In the genomic region with DNA sequence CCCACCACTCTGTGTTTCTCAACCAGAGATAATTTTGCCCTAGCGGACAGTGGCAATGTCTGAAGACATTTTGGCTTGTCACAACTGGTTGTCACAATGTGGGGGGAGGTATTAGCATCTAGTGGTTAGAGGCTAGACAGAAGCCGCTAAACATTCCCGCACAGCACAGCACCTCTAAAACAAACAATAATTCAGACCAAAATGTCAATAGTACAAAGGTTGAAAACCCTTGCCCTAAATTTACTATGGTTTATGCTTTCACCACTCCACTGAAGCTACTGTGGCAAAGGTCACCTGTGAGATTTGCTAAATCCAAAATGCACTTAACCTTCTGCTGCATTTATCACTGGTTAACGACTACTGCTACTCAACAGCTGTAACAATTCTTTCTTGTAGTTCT, we compare ENCODE assay signal across 1 cellular context.
A peak's percentile ranks its signal among the peaks of the same experiment; 100 is the strongest.
TF ChIP-seq lines count a peak whose summit lies in the region.

No MANE protein-coding gene starts in this region.

TF ChIP-seq in HepG2, 621 proteins besides CTCF, POLR2A, EP300 and RAD21 (continued from another document and continues in another):
- TF ChIP-seq, protein P1, sequence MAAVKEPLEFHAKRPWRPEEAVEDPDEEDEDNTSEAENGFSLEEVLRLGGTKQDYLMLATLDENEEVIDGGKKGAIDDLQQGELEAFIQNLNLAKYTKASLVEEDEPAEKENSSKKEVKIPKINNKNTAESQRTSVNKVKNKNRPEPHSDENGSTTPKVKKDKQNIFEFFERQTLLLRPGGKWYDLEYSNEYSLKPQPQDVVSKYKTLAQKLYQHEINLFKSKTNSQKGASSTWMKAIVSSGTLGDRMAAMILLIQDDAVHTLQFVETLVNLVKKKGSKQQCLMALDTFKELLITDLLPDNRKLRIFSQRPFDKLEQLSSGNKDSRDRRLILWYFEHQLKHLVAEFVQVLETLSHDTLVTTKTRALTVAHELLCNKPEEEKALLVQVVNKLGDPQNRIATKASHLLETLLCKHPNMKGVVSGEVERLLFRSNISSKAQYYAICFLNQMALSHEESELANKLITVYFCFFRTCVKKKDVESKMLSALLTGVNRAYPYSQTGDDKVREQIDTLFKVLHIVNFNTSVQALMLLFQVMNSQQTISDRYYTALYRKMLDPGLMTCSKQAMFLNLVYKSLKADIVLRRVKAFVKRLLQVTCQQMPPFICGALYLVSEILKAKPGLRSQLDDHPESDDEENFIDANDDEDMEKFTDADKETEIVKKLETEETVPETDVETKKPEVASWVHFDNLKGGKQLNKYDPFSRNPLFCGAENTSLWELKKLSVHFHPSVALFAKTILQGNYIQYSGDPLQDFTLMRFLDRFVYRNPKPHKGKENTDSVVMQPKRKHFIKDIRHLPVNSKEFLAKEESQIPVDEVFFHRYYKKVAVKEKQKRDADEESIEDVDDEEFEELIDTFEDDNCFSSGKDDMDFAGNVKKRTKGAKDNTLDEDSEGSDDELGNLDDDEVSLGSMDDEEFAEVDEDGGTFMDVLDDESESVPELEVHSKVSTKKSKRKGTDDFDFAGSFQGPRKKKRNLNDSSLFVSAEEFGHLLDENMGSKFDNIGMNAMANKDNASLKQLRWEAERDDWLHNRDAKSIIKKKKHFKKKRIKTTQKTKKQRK (IDR thresholded peaks at IDR 0.05; ENCODE audit: low read length) = no peak
- TF ChIP-seq AHR (CRISPR knock-in tag; IDR thresholded peaks at IDR 0.05) = no peak
- 0 out of 2 replicates have a peak, but pooled peaks have one; percentile 30 for TF ChIP-seq TGIF2 (CRISPR knock-in tag; IDR thresholded peaks at IDR 0.05)
- peak; percentile 61; the same call in 1 of the 2 replicates for TF ChIP-seq SMYD3 (CRISPR knock-in tag; IDR thresholded peaks at IDR 0.05)
- no peak for TF ChIP-seq ZBTB39 (CRISPR knock-in tag; IDR thresholded peaks at IDR 0.05)
- no peak for TF ChIP-seq ZNF350 (CRISPR knock-in tag; IDR thresholded peaks at IDR 0.05; ENCODE audit: borderline replicate concordance, low read depth)
- TF ChIP-seq SETDB1 (CRISPR knock-in tag; IDR thresholded peaks at IDR 0.05; ENCODE audit: borderline replicate concordance) = no peak
- TF ChIP-seq, protein P2, sequence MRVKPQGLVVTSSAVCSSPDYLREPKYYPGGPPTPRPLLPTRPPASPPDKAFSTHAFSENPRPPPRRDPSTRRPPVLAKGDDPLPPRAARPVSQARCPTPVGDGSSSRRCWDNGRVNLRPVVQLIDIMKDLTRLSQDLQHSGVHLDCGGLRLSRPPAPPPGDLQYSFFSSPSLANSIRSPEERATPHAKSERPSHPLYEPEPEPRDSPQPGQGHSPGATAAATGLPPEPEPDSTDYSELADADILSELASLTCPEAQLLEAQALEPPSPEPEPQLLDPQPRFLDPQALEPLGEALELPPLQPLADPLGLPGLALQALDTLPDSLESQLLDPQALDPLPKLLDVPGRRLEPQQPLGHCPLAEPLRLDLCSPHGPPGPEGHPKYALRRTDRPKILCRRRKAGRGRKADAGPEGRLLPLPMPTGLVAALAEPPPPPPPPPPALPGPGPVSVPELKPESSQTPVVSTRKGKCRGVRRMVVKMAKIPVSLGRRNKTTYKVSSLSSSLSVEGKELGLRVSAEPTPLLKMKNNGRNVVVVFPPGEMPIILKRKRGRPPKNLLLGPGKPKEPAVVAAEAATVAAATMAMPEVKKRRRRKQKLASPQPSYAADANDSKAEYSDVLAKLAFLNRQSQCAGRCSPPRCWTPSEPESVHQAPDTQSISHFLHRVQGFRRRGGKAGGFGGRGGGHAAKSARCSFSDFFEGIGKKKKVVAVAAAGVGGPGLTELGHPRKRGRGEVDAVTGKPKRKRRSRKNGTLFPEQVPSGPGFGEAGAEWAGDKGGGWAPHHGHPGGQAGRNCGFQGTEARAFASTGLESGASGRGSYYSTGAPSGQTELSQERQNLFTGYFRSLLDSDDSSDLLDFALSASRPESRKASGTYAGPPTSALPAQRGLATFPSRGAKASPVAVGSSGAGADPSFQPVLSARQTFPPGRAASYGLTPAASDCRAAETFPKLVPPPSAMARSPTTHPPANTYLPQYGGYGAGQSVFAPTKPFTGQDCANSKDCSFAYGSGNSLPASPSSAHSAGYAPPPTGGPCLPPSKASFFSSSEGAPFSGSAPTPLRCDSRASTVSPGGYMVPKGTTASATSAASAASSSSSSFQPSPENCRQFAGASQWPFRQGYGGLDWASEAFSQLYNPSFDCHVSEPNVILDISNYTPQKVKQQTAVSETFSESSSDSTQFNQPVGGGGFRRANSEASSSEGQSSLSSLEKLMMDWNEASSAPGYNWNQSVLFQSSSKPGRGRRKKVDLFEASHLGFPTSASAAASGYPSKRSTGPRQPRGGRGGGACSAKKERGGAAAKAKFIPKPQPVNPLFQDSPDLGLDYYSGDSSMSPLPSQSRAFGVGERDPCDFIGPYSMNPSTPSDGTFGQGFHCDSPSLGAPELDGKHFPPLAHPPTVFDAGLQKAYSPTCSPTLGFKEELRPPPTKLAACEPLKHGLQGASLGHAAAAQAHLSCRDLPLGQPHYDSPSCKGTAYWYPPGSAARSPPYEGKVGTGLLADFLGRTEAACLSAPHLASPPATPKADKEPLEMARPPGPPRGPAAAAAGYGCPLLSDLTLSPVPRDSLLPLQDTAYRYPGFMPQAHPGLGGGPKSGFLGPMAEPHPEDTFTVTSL (CRISPR knock-in tag; IDR thresholded peaks at IDR 0.05; ENCODE audit: borderline replicate concordance) = peak; percentile 50; the same call in 1 of the 2 replicates
- TF ChIP-seq ETV6 (CRISPR knock-in tag; conservative IDR thresholded peaks at IDR 0.05) = no peak
- TF ChIP-seq ZNF557 (CRISPR knock-in tag; IDR thresholded peaks at IDR 0.05) = no peak
- 0 out of 2 replicates have a peak, but pooled peaks have one; percentile 18 for TF ChIP-seq ZNF614 (CRISPR knock-in tag; IDR thresholded peaks at IDR 0.05; ENCODE audit: borderline replicate concordance)
- no peak for TF ChIP-seq ZNF576 (CRISPR knock-in tag; IDR thresholded peaks at IDR 0.05)
- peak; percentile 73; the same call in 1 of the 2 replicates for TF ChIP-seq FOXJ3 (CRISPR knock-in tag; IDR thresholded peaks at IDR 0.05; ENCODE audit: borderline replicate concordance)
- no peak for TF ChIP-seq RELA (CRISPR knock-in tag; IDR thresholded peaks at IDR 0.05)
- no peak for TF ChIP-seq ZFP82 (CRISPR knock-in tag; IDR thresholded peaks at IDR 0.05; ENCODE audit: borderline replicate concordance)
- TF ChIP-seq RXRA (CRISPR knock-in tag; IDR thresholded peaks at IDR 0.05) = peak; percentile 69; the same call in 1 of the 2 replicates
- TF ChIP-seq ZBTB42 (CRISPR knock-in tag; IDR thresholded peaks at IDR 0.05) = no peak
- no peak for TF ChIP-seq ZNF180 (CRISPR knock-in tag; IDR thresholded peaks at IDR 0.05; ENCODE audit: borderline replicate concordance, low read depth)
- peak; percentile 40; the same call in 1 of the 2 replicates for TF ChIP-seq ZNF777 (CRISPR knock-in tag; IDR thresholded peaks at IDR 0.05)
- TF ChIP-seq, protein P3, sequence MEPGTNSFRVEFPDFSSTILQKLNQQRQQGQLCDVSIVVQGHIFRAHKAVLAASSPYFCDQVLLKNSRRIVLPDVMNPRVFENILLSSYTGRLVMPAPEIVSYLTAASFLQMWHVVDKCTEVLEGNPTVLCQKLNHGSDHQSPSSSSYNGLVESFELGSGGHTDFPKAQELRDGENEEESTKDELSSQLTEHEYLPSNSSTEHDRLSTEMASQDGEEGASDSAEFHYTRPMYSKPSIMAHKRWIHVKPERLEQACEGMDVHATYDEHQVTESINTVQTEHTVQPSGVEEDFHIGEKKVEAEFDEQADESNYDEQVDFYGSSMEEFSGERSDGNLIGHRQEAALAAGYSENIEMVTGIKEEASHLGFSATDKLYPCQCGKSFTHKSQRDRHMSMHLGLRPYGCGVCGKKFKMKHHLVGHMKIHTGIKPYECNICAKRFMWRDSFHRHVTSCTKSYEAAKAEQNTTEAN (CRISPR knock-in tag; conservative IDR thresholded peaks at IDR 0.05) = no peak
- TF ChIP-seq, protein P4, sequence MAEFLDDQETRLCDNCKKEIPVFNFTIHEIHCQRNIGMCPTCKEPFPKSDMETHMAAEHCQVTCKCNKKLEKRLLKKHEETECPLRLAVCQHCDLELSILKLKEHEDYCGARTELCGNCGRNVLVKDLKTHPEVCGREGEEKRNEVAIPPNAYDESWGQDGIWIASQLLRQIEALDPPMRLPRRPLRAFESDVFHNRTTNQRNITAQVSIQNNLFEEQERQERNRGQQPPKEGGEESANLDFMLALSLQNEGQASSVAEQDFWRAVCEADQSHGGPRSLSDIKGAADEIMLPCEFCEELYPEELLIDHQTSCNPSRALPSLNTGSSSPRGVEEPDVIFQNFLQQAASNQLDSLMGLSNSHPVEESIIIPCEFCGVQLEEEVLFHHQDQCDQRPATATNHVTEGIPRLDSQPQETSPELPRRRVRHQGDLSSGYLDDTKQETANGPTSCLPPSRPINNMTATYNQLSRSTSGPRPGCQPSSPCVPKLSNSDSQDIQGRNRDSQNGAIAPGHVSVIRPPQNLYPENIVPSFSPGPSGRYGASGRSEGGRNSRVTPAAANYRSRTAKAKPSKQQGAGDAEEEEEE (CRISPR knock-in tag; IDR thresholded peaks at IDR 0.05; ENCODE audit: borderline replicate concordance) = no peak
- peak; percentile 73; the same call in 1 of the 2 replicates for TF ChIP-seq REPIN1 (CRISPR knock-in tag; IDR thresholded peaks at IDR 0.05; ENCODE audit: borderline replicate concordance, low read depth)
- TF ChIP-seq ATAD3A (CRISPR knock-in tag; IDR thresholded peaks at IDR 0.05) = no peak
- no peak for TF ChIP-seq MAFG (CRISPR knock-in tag; IDR thresholded peaks at IDR 0.05)
- TF ChIP-seq ZNF605 (CRISPR knock-in tag; IDR thresholded peaks at IDR 0.05) = no peak
- TF ChIP-seq MEIS1 (CRISPR knock-in tag; IDR thresholded peaks at IDR 0.05; ENCODE audit: borderline replicate concordance) = 0 out of 2 replicates have a peak, but pooled peaks have one; percentile 51
- no peak for TF ChIP-seq KLF6 (CRISPR knock-in tag; IDR thresholded peaks at IDR 0.05)
- 0 out of 2 replicates have a peak, but pooled peaks have one; percentile 30 for TF ChIP-seq SMAD3 (CRISPR knock-in tag; IDR thresholded peaks at IDR 0.05)
- TF ChIP-seq ZNF367 (CRISPR knock-in tag; IDR thresholded peaks at IDR 0.05; ENCODE audit: borderline replicate concordance) = no peak
- TF ChIP-seq ARNT2 (CRISPR knock-in tag; IDR thresholded peaks at IDR 0.05; ENCODE audit: low read depth) = no peak
- peak; percentile 80 for TF ChIP-seq BCL6 (CRISPR knock-in tag; IDR thresholded peaks at IDR 0.05)
- no peak for TF ChIP-seq ZNF333 (CRISPR knock-in tag; IDR thresholded peaks at IDR 0.05; ENCODE audit: borderline replicate concordance)
- TF ChIP-seq, protein P5, sequence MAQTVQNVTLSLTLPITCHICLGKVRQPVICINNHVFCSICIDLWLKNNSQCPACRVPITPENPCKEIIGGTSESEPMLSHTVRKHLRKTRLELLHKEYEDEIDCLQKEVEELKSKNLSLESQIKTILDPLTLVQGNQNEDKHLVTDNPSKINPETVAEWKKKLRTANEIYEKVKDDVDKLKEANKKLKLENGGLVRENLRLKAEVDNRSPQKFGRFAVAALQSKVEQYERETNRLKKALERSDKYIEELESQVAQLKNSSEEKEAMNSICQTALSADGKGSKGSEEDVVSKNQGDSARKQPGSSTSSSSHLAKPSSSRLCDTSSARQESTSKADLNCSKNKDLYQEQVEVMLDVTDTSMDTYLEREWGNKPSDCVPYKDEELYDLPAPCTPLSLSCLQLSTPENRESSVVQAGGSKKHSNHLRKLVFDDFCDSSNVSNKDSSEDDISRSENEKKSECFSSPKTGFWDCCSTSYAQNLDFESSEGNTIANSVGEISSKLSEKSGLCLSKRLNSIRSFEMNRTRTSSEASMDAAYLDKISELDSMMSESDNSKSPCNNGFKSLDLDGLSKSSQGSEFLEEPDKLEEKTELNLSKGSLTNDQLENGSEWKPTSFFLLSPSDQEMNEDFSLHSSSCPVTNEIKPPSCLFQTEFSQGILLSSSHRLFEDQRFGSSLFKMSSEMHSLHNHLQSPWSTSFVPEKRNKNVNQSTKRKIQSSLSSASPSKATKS (CRISPR knock-in tag; IDR thresholded peaks at IDR 0.05) = no peak
- no peak for TF ChIP-seq NBN (conservative IDR thresholded peaks at IDR 0.05)
- no peak; the same call in 1 of the 2 replicates for TF ChIP-seq GMEB1 (CRISPR knock-in tag; IDR thresholded peaks at IDR 0.05; ENCODE audit: borderline replicate concordance)
- TF ChIP-seq IRF2 (CRISPR knock-in tag; IDR thresholded peaks at IDR 0.05) = peak; percentile 58; the same call in 1 of the 2 replicates
- TF ChIP-seq CBX1 (IDR thresholded peaks at IDR 0.05; ENCODE audit: low read depth) = no peak
- no peak for TF ChIP-seq EHMT2 (IDR thresholded peaks at IDR 0.05; ENCODE audit: borderline replicate concordance, low read depth, low read length)
- TF ChIP-seq ZNF251 (CRISPR knock-in tag; IDR thresholded peaks at IDR 0.05) = no peak
